ENCODE assay signal across 15 cellular contexts in the genomic region with DNA sequence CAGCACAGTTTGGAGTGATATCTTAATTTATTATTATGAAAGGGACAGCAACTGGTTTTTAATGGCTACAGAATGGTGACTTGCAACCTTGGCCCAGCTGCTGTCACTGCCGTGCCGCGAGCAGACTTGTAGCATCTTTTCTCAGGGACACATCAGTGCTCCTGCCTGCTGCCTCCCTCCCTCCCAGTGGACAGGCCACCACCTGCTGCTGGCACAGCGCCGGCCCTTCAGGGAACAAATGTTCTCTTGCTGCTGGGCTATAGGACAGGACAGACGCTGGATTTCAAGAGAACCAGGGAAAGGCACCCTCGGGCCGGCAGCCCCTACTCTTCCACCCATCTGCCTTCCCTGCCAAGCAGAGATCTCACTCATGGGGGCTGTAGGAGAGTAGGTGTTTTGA.
"Had no signal": no experiment of that assay in that cellular context is flagged by ENCODE, and none has a peak within 500 bp of the region (broad histone marks: within the 10 kb centered on the region; RNA-seq: fewer than 3 reads in every experiment).

No MANE protein-coding gene starts in this region.

- H3K36me3 Mint-ChIP-seq: naive thymus-derived CD8-positive, alpha-beta T cell had no signal

- H3K27ac ChIP-seq: dorsolateral prefrontal cortex, heart right ventricle, pancreas had no signal

- H3K4me3 Mint-ChIP-seq: naive thymus-derived CD8-positive, alpha-beta T cell; neural crest cell had no signal

- H3K27me3 Mint-ChIP-seq: progenitor cell of endocrine pancreas had no signal

- H3K4me3 ChIP-seq: dorsolateral prefrontal cortex, heart right ventricle, pancreas, smooth muscle cell had no signal

- H3K4me1 ChIP-seq: heart right ventricle, pancreas had no signal

- DNase-seq: cortex of kidney; effector CD8-positive, alpha-beta T cell; foreskin melanocyte; heart right ventricle; kidney glomerular epithelial cell; mammary epithelial cell; naive thymus-derived CD8-positive, alpha-beta T cell; stimulated activated CD4-positive, alpha-beta T cell treated with anti-CD3 and anti-CD28 coated beads, Interleukin-2, amount 100 ng/mL, for 48 hours; stimulated activated naive CD4-positive, alpha-beta T cell treated with Interleukin-2 at 50 U/mL for 16 hours; trophoblast cell had no signal

- H3K4me2 ChIP-seq: smooth muscle cell had no signal

- H3K27me3 ChIP-seq: dorsolateral prefrontal cortex, heart right ventricle, pancreas had no signal

- H3K9me3 ChIP-seq: pancreas had no signal

- H3K27ac Mint-ChIP-seq: naive thymus-derived CD8-positive, alpha-beta T cell; progenitor cell of endocrine pancreas had no signal

- H3K4me1 Mint-ChIP-seq: naive thymus-derived CD8-positive, alpha-beta T cell had no signal

- H3K36me3 ChIP-seq: heart right ventricle, pancreas had no signal
